ENCODE assay signal across 1 cellular context in genomic region chr3:168585544-168585943, GRCh38.
TF ChIP-seq lines count a peak whose summit lies in the region.

No MANE protein-coding gene starts in this region.

TF ChIP-seq in GM23338, 12 proteins besides CTCF, POLR2A, EP300 and RAD21 (continued from another document):
- TF ChIP-seq ZNF462 (CRISPR knock-in tag; IDR thresholded peaks at IDR 0.05) (no peak), JUNB (IDR thresholded peaks at IDR 0.05; ENCODE audit: unreplicated experiment) (no peak), EZH2phosphoT487 (IDR thresholded peaks at IDR 0.05; ENCODE audit: unreplicated experiment) (no peak), REST (IDR thresholded peaks at IDR 0.05; ENCODE audit: unreplicated experiment) (no peak), ZNF331 (CRISPR knock-in tag; IDR thresholded peaks at IDR 0.05; ENCODE audit: low read depth) (no peak), ZNF114 (CRISPR knock-in tag; IDR thresholded peaks at IDR 0.05) (no peak), POLR2AphosphoS5 (IDR thresholded peaks at IDR 0.05; ENCODE audit: low read depth) (no peak), ETS1 (IDR thresholded peaks at IDR 0.05) (no peak), CREB1 (CRISPR knock-in tag; IDR thresholded peaks at IDR 0.05; ENCODE audit: low read depth) (no peak), NANOG (IDR thresholded peaks at IDR 0.05; ENCODE audit: borderline replicate concordance) (no peak)
